Comparison of ENCODE assay signal across 8 cellular contexts in genomic region chr11:9460322-9461067, GRCh38. TPM values are rescaled to one million over a fixed set of nuclear protein-coding genes. Genes with fewer than 3 reads are reported as not detected.
A peak's percentile ranks its signal among the peaks of the same experiment; 100 is the strongest.
DNase-seq lines count a peak whose midpoint lies in the region; ATAC-seq and TF ChIP-seq lines count a peak whose summit lies in the region.

Gene ZNF143 (plus strand): TSS chr11:9461012. CDS start chr11:9471309, 10,297 bp downstream.

- peak; percentile 89 for ATAC-seq in HG02678 (IDR thresholded peaks at IDR 0.05; ENCODE audit: unreplicated experiment)
- peak; percentile 91 for ATAC-seq in activated naive CD8-positive, alpha-beta T cell treated with anti-CD3 and anti-CD28 coated beads, Interleukin-2, amount 10 ng/mL, durations not matched to agents 7 days and 5 days (ENCODE audit: low read depth)

- no peaks in the 10 kb centered on the region for H4K20me1 ChIP-seq in SU-DHL-6 (ENCODE audit: low read depth, low read length)

- H3K4me2 ChIP-seq in SU-DHL-6 (ENCODE audit: low read depth, low read length, poor library complexity, severe bottlenecking): peak within 1 kb of the TSS; percentile 84

- H3K36me3 ChIP-seq in SU-DHL-6 (ENCODE audit: low read length) (no peaks in the 10 kb centered on the region), thymus (ENCODE audit: control insufficient read depth, insufficient read depth) (no peaks in the 10 kb centered on the region)

- H3K9me2 ChIP-seq in SU-DHL-6 (replicated peaks; ENCODE audit: insufficient read depth, low read length): no peaks in the 10 kb centered on the region

- POLR2A ChIA-PET in activated naive CD8-positive, alpha-beta T cell treated with anti-CD3 and anti-CD28 coated beads, Interleukin-2, amount 10 ng/mL, durations not matched to agents 7 days and 5 days (lab: Charles Lee): interaction anchor here (0.6 to 2.8 kb wide), 33 partner anchors 10 to 777 kb away, joined by 3 to 22 read pairs (median 3); partner anchors contain the start of genes DENND5A, RPL27A, TMEM41B and TMEM9B

- TF ChIP-seq CTCF in SU-DHL-6 (IDR thresholded peaks at IDR 0.05; ENCODE audit: insufficient read depth, low read length, poor library complexity, severe bottlenecking): no peak
- TF ChIP-seq CTCF in osteocyte (IDR thresholded peaks at IDR 0.05): no peak

- WGBS in thymus: under 1% methylated on average over 45 of the region's 45 CpGs

- intact Hi-C loops in head of caudate nucleus (cut with DNase I): no loop called here

- peak; percentile 84 for TF ChIP-seq POLR2A in GM10847 (IDR thresholded peaks at IDR 0.05; ENCODE audit: extremely low read depth, insufficient read length)

- H3K27ac ChIP-seq in SU-DHL-6 (ENCODE audit: low read depth, low read length): peak within 1 kb of the TSS; percentile 99
- H3K27ac ChIP-seq in thymus (ENCODE audit: low read depth): peak within 1 kb of the TSS; percentile 99

- H3K27ac Mint-ChIP-seq in activated naive CD8-positive, alpha-beta T cell treated with anti-CD3 and anti-CD28 coated beads, Interleukin-2, amount 10 ng/mL, durations not matched to agents 7 days and 5 days: peak within 1 kb of the TSS; percentile 95
- H3K27ac Mint-ChIP-seq in osteocyte (ENCODE audit: unreplicated experiment): peak within 1 kb of the TSS; percentile 96

- peaks cover 42% of the 10 kb centered on the region for H3F3A ChIP-seq in SU-DHL-6 (ENCODE audit: insufficient read depth)

- H3K9me3 ChIP-seq in SU-DHL-6 (ENCODE audit: insufficient read depth, low read length) (no peaks in the 10 kb centered on the region), thymus (ENCODE audit: control insufficient read depth) (no peaks in the 10 kb centered on the region)

- H3K79me2 ChIP-seq in SU-DHL-6 (ENCODE audit: insufficient read depth, low read length): peaks cover 51% of the 10 kb centered on the region

- H3K27me3 Mint-ChIP-seq in activated naive CD8-positive, alpha-beta T cell treated with anti-CD3 and anti-CD28 coated beads, Interleukin-2, amount 10 ng/mL, durations not matched to agents 7 days and 5 days: no peaks in the 10 kb centered on the region
- no peaks in the 10 kb centered on the region for H3K27me3 Mint-ChIP-seq in osteocyte (ENCODE audit: unreplicated experiment)

- H3K27me3 ChIP-seq in SU-DHL-6 (ENCODE audit: low read length) (no peaks in the 10 kb centered on the region), thymus (ENCODE audit: control insufficient read depth, insufficient read depth) (no peaks in the 10 kb centered on the region)

- H3K9ac ChIP-seq in SU-DHL-6 (ENCODE audit: low read length): peak within 1 kb of the TSS; percentile 98

- H2AFZ ChIP-seq in SU-DHL-6 (ENCODE audit: low read depth, low read length, severe bottlenecking): peak within 1 kb of the TSS; percentile 58

- H3K36me3 Mint-ChIP-seq in activated naive CD8-positive, alpha-beta T cell treated with anti-CD3 and anti-CD28 coated beads, Interleukin-2, amount 10 ng/mL, durations not matched to agents 7 days and 5 days: peaks cover 3% of the 10 kb centered on the region
- H3K36me3 Mint-ChIP-seq in osteocyte (ENCODE audit: unreplicated experiment): peaks cover 2% of the 10 kb centered on the region

- no peaks in the 10 kb centered on the region for H3K9me3 Mint-ChIP-seq in activated naive CD8-positive, alpha-beta T cell treated with anti-CD3 and anti-CD28 coated beads, Interleukin-2, amount 10 ng/mL, durations not matched to agents 7 days and 5 days
- H3K9me3 Mint-ChIP-seq in osteocyte (ENCODE audit: unreplicated experiment): no peaks in the 10 kb centered on the region

- H3K4me1 ChIP-seq in thymus (ENCODE audit: control insufficient read depth, insufficient read depth, low read length): peaks cover 5% of the 10 kb centered on the region

- peak; percentile 100 for DNase-seq in NCI-H128 (lab: John Stamatoyannopoulos, UW; ENCODE audit: unreplicated experiment)
- peak; percentile 99 for DNase-seq in activated naive CD8-positive, alpha-beta T cell treated with anti-CD3 and anti-CD28 coated beads, Interleukin-2, amount 10 ng/mL, durations not matched to agents 7 days and 5 days
- DNase-seq in head of caudate nucleus: peak; percentile 99 to 100 (median 100)
- DNase-seq in osteocyte (ENCODE audit: extremely low spot score, unreplicated experiment): peak; percentile 100

- peak within 1 kb of the TSS; percentile 95 for H3K4me3 Mint-ChIP-seq in activated naive CD8-positive, alpha-beta T cell treated with anti-CD3 and anti-CD28 coated beads, Interleukin-2, amount 10 ng/mL, durations not matched to agents 7 days and 5 days
- H3K4me3 Mint-ChIP-seq in osteocyte (ENCODE audit: unreplicated experiment): peak within 1 kb of the TSS; percentile 84

- H3K4me3 ChIP-seq in SU-DHL-6 (ENCODE audit: insufficient read depth, low read length, poor library complexity, severe bottlenecking): peak within 1 kb of the TSS; percentile 96
- H3K4me3 ChIP-seq in thymus (ENCODE audit: low read length): peak within 1 kb of the TSS; percentile 100

- peaks cover 20% of the 10 kb centered on the region for H3K4me1 Mint-ChIP-seq in activated naive CD8-positive, alpha-beta T cell treated with anti-CD3 and anti-CD28 coated beads, Interleukin-2, amount 10 ng/mL, durations not matched to agents 7 days and 5 days
- H3K4me1 Mint-ChIP-seq in osteocyte (ENCODE audit: unreplicated experiment): peaks cover 29% of the 10 kb centered on the region

RNA-seq across cellular contexts. Expression of gene ZNF143, which starts in this region (rescaled TPM):
- total RNA-seq in activated naive CD8-positive, alpha-beta T cell treated with anti-CD3 and anti-CD28 coated beads, Interleukin-2, amount 10 ng/mL, durations not matched to agents 7 days and 5 days: 10 to 100 TPM; 37.7 to 48.8 TPM
- total RNA-seq in osteocyte: 22.1 and 26.8 TPM in 2 replicates
- 27.2 TPM for polyA plus RNA-seq in thymus

Comparison
In these comparisons a context has a peak if more than half of its experiments do, and no peak if none do; other contexts are left out.
1. Peak in every context shown above with its lines: DNase-seq, ATAC-seq, H3K4me3 ChIP-seq and H3K27ac ChIP-seq.